In genomic region chr2:84969511-84970265, GRCh38 we compare ENCODE assay signal across 8 cellular contexts. TPM values are rescaled to one million over a fixed set of nuclear protein-coding genes. Genes with fewer than 3 reads are reported as not detected.
DNase-seq lines count a peak whose midpoint lies in the region; ATAC-seq and TF ChIP-seq lines count a peak whose summit lies in the region.

No MANE protein-coding gene starts in this region.

- peaks cover 44% of the 10 kb centered on the region for H3K4me1 Mint-ChIP-seq in activated T-helper 1 cell treated with anti-CD3 and anti-CD28 coated beads, Interleukin-12 subunit alpha, Interleukin-12 subunit beta, Interleukin-2, Interleukin-4 antibody, amounts not matched to agents 30 ng/mL and 10 ng/mL and 1 ng/mL, durations not matched to agents 14 hours and 24 hours and 36 hours (ENCODE audit: low read depth)

- H3K9me3 ChIP-seq in DOHH2 (ENCODE audit: control insufficient read depth, insufficient read depth, low read length) (no peaks in the 10 kb centered on the region), KOPT-K1 (ENCODE audit: insufficient read depth, low read length, poor library complexity, severe bottlenecking) (no peaks in the 10 kb centered on the region)

- H3F3A ChIP-seq in DOHH2 (ENCODE audit: control insufficient read depth, insufficient read depth), result 0 out of 2 replicates have a peak, but pooled peaks cover 4% of the 10 kb centered on the region

- H3K4me1 ChIP-seq in DOHH2 (ENCODE audit: control insufficient read depth, low read length), result peaks cover 45% of the 10 kb centered on the region

- H3K79me2 ChIP-seq in DOHH2 (ENCODE audit: control insufficient read depth, low read length), result peaks cover 85% of the 10 kb centered on the region

- peaks cover 13% of the 10 kb centered on the region for H4K20me1 ChIP-seq in DOHH2 (ENCODE audit: control insufficient read depth, insufficient read depth, low read depth, low read length)

- H3K27ac Mint-ChIP-seq in activated T-helper 1 cell treated with anti-CD3 and anti-CD28 coated beads, Interleukin-12 subunit alpha, Interleukin-12 subunit beta, Interleukin-2, Interleukin-4 antibody, amounts not matched to agents 30 ng/mL and 10 ng/mL and 1 ng/mL, durations not matched to agents 14 hours and 24 hours and 36 hours, result peak overlapping the region; percentile 100

- no peaks in the 10 kb centered on the region for H3K9me3 Mint-ChIP-seq in activated T-helper 1 cell treated with anti-CD3 and anti-CD28 coated beads, Interleukin-12 subunit alpha, Interleukin-12 subunit beta, Interleukin-2, Interleukin-4 antibody, amounts not matched to agents 30 ng/mL and 10 ng/mL and 1 ng/mL, durations not matched to agents 14 hours and 24 hours and 36 hours

- H3K9me2 ChIP-seq in DOHH2 (replicated peaks; ENCODE audit: control insufficient read depth, low read length), result no peaks in the 10 kb centered on the region

- H3K4me3 ChIP-seq in DOHH2 (ENCODE audit: low read length), result peak overlapping the region; percentile 74
- H3K4me3 ChIP-seq in foreskin fibroblast (ENCODE audit: low read depth in 1 of 2, low read length in 2 of 2), result peak overlapping the region; percentile 77 to 93

- ATAC-seq in HG03159 (IDR thresholded peaks at IDR 0.05; ENCODE audit: unreplicated experiment) (no peak), GM21367 (IDR thresholded peaks at IDR 0.05; ENCODE audit: unreplicated experiment) (no peak), esophagus mucosa (no peak)

- peaks cover 61% of the 10 kb centered on the region for H3K36me3 ChIP-seq in DOHH2 (ENCODE audit: control insufficient read depth, low read length)
- peaks cover 28% of the 10 kb centered on the region for H3K36me3 ChIP-seq in KOPT-K1 (ENCODE audit: insufficient read depth, low read length)

- intact Hi-C loops in activated T-helper 1 cell treated with anti-CD3 and anti-CD28 coated beads, Interleukin-12 subunit alpha, Interleukin-12 subunit beta, Interleukin-2, Interleukin-4 antibody, amounts not matched to agents 30 ng/mL and 10 ng/mL and 1 ng/mL, durations not matched to agents 14 hours and 24 hours and 36 hours (cut with micrococcal nuclease), result loop anchor here (1.0 to 2.0 kb wide), 5 partner anchors 23 to 357 kb away; partner anchors contain the start of gene TGOLN2

- H3K36me3 Mint-ChIP-seq in activated T-helper 1 cell treated with anti-CD3 and anti-CD28 coated beads, Interleukin-12 subunit alpha, Interleukin-12 subunit beta, Interleukin-2, Interleukin-4 antibody, amounts not matched to agents 30 ng/mL and 10 ng/mL and 1 ng/mL, durations not matched to agents 14 hours and 24 hours and 36 hours (ENCODE audit: low read depth), result peaks cover 34% of the 10 kb centered on the region

- no peaks in the 10 kb centered on the region for H3K27me3 Mint-ChIP-seq in activated T-helper 1 cell treated with anti-CD3 and anti-CD28 coated beads, Interleukin-12 subunit alpha, Interleukin-12 subunit beta, Interleukin-2, Interleukin-4 antibody, amounts not matched to agents 30 ng/mL and 10 ng/mL and 1 ng/mL, durations not matched to agents 14 hours and 24 hours and 36 hours (ENCODE audit: insufficient read depth)

- no peak for TF ChIP-seq CTCF in DOHH2 (IDR thresholded peaks at IDR 0.05; ENCODE audit: low read depth, low read length, poor library complexity, severe bottlenecking)
- no peak for TF ChIP-seq CTCF in foreskin fibroblast (IDR thresholded peaks at IDR 0.05; ENCODE audit: low read depth, low read length)

- peak overlapping the region; percentile 70 for H3K27ac ChIP-seq in DOHH2 (ENCODE audit: low read depth, low read length)
- peak overlapping the region; percentile 93 for H3K27ac ChIP-seq in KOPT-K1 (ENCODE audit: low read depth, low read length, poor library complexity, severe bottlenecking)

- H3K27me3 ChIP-seq in DOHH2 (ENCODE audit: control insufficient read depth, low read length), result no peaks in the 10 kb centered on the region

- no peak for DNase-seq in activated T-helper 1 cell treated with anti-CD3 and anti-CD28 coated beads, Interleukin-12 subunit alpha, Interleukin-12 subunit beta, Interleukin-2, Interleukin-4 antibody, amounts not matched to agents 30 ng/mL and 10 ng/mL and 1 ng/mL, durations not matched to agents 14 hours and 24 hours and 36 hours (ENCODE audit: low spot score)
- DNase-seq in foreskin fibroblast (peak in 1 of 2 donors; percentile 46), putamen (ENCODE audit: low spot score) (peak; percentile 32)

- H3K4me3 Mint-ChIP-seq in activated T-helper 1 cell treated with anti-CD3 and anti-CD28 coated beads, Interleukin-12 subunit alpha, Interleukin-12 subunit beta, Interleukin-2, Interleukin-4 antibody, amounts not matched to agents 30 ng/mL and 10 ng/mL and 1 ng/mL, durations not matched to agents 14 hours and 24 hours and 36 hours, result peak overlapping the region; percentile 100

- peak overlapping the region; percentile 71 for H3K4me2 ChIP-seq in DOHH2 (ENCODE audit: low read length)

RNA-seq across cellular contexts. Expression of gene KCMF1, which starts 1.3 kb away (rescaled TPM):
- total RNA-seq in activated T-helper 1 cell treated with anti-CD3 and anti-CD28 coated beads, Interleukin-12 subunit alpha, Interleukin-12 subunit beta, Interleukin-2, Interleukin-4 antibody, amounts not matched to agents 30 ng/mL and 10 ng/mL and 1 ng/mL, durations not matched to agents 14 hours and 24 hours and 36 hours, result 98.1 and 108 TPM in 2 replicates
- 80.7 TPM for total RNA-seq in esophagus mucosa
